Comparison of ENCODE assay signal across 8 cellular contexts in genomic region chr15:98658831-98659699, GRCh38. TPM values are rescaled to one million over a fixed set of nuclear protein-coding genes. Genes with fewer than 3 reads are reported as not detected.
DNase-seq lines count a peak whose midpoint lies in the region; ATAC-seq, FAIRE-seq and TF ChIP-seq lines count a peak whose summit lies in the region.

No MANE protein-coding gene starts in this region.

- H3K27me3 ChIP-seq in CD4-positive, alpha-beta T cell (ENCODE audit: control insufficient read depth, insufficient read depth, low read length), result no peaks in the 10 kb centered on the region
- H3K27me3 ChIP-seq in cardiac muscle cell, result no peaks in the 10 kb centered on the region

- intact Hi-C loops in CD4-positive, alpha-beta T cell (cut with DNase I, micrococcal nuclease), result loop anchor here (1.0 to 10.0 kb wide), 8 partner anchors 8 to 1266 kb away; no protein-coding TSS in a partner anchor
- intact Hi-C loops in activated CD4-positive, alpha-beta memory T cell treated with anti-CD3 and anti-CD28 coated beads for 36 hours (cut with micrococcal nuclease), result loop anchor here (1.0 to 2.0 kb wide), 2 partner anchors 140 to 216 kb away; no protein-coding TSS in a partner anchor
- intact Hi-C loops in sciatic nerve (cut with DNase I), result no loop called here

- peak; percentile 81 for ATAC-seq in CD4-positive, alpha-beta T cell (ENCODE audit: poor library complexity)
- peak; percentile 93 for ATAC-seq in HG02798 (IDR thresholded peaks at IDR 0.05; ENCODE audit: poor library complexity, unreplicated experiment)
- peak; percentile 87 for ATAC-seq in sciatic nerve

- no peak overlapping the region for H3K27ac ChIP-seq in CD4-positive, alpha-beta T cell (ENCODE audit: low read depth, low read length)
- no peak overlapping the region for H3K27ac ChIP-seq in cardiac muscle cell

- H3K4me3 Mint-ChIP-seq in CD4-positive, alpha-beta T cell, result no peak overlapping the region
- no peak overlapping the region for H3K4me3 Mint-ChIP-seq in activated CD4-positive, alpha-beta memory T cell treated with anti-CD3 and anti-CD28 coated beads for 36 hours

- peak in 3 of 10 experiments; percentile 10 to 15 (median 13) for DNase-seq in CD4-positive, alpha-beta T cell
- DNase-seq in GM18507 (ENCODE audit: extremely low spot score, insufficient read length, low read depth) (no peak), NCI-H2029 (lab: John Stamatoyannopoulos, UW) (peak; percentile 10), cardiac muscle cell (ENCODE audit: low read depth in 1 of 2, low spot score in 1 of 2) (peak; percentile 61 to 74), sciatic nerve (ENCODE audit: low spot score) (no peak), DMS153 (lab: John Stamatoyannopoulos, UW) (no peak)
- peak; percentile 27 for DNase-seq in activated CD4-positive, alpha-beta memory T cell treated with anti-CD3 and anti-CD28 coated beads for 36 hours

- POLR2A ChIA-PET in CD4-positive, alpha-beta T cell (lab: Charles Lee), result interaction anchor here (0.9 to 2.4 kb wide), 4 partner anchors 9 to 140 kb away, joined by 4 to 16 read pairs (median 4); partner anchors contain the start of gene IGF1R
- POLR2A ChIA-PET in activated CD4-positive, alpha-beta memory T cell treated with anti-CD3 and anti-CD28 coated beads for 36 hours (lab: Charles Lee), result no interaction called here

- CTCF ChIA-PET in CD4-positive, alpha-beta T cell (lab: Charles Lee), result interaction anchor here (0.7 to 2.0 kb wide), 8 partner anchors 12 to 192 kb away, joined by 3 to 9 read pairs (median 4); no protein-coding TSS in a partner anchor
- CTCF ChIA-PET in activated CD4-positive, alpha-beta memory T cell treated with anti-CD3 and anti-CD28 coated beads for 36 hours (lab: Charles Lee), result interaction anchor here (0.7 to 7.8 kb wide), 26 partner anchors 8 to 417 kb away, joined by 3 to 114 read pairs (median 4); partner anchors contain the start of gene IGF1R

- H3K27ac Mint-ChIP-seq in CD4-positive, alpha-beta T cell, result no peak overlapping the region
- H3K27ac Mint-ChIP-seq in activated CD4-positive, alpha-beta memory T cell treated with anti-CD3 and anti-CD28 coated beads for 36 hours, result no peak overlapping the region

- H3K36me3 ChIP-seq in cardiac muscle cell, result no peaks in the 10 kb centered on the region

- TF ChIP-seq CTCF in CD4-positive, alpha-beta T cell (IDR thresholded peaks at IDR 0.05), result peak; percentile 95
- peak; percentile 89 for TF ChIP-seq CTCF in cardiac muscle cell (IDR thresholded peaks at IDR 0.05; ENCODE audit: low read depth, low read length)

- H3K36me3 Mint-ChIP-seq in CD4-positive, alpha-beta T cell (ENCODE audit: low read depth), result no peaks in the 10 kb centered on the region
- H3K36me3 Mint-ChIP-seq in activated CD4-positive, alpha-beta memory T cell treated with anti-CD3 and anti-CD28 coated beads for 36 hours, result no peaks in the 10 kb centered on the region

- H3K4me1 ChIP-seq in cardiac muscle cell (ENCODE audit: low read depth), result peaks cover 13% of the 10 kb centered on the region

- H3K27me3 Mint-ChIP-seq in CD4-positive, alpha-beta T cell, result no peaks in the 10 kb centered on the region
- peaks cover 8% of the 10 kb centered on the region for H3K27me3 Mint-ChIP-seq in activated CD4-positive, alpha-beta memory T cell treated with anti-CD3 and anti-CD28 coated beads for 36 hours

- no peak overlapping the region for H3K4me3 ChIP-seq in cardiac muscle cell

- peak; percentile 56 for FAIRE-seq in GM18507 (lab: Jason Lieb, UNC)

- no peaks in the 10 kb centered on the region for H3K9me3 Mint-ChIP-seq in CD4-positive, alpha-beta T cell
- H3K9me3 Mint-ChIP-seq in activated CD4-positive, alpha-beta memory T cell treated with anti-CD3 and anti-CD28 coated beads for 36 hours, result no peaks in the 10 kb centered on the region

- H3K9me3 ChIP-seq in CD4-positive, alpha-beta T cell (ENCODE audit: control insufficient read depth, low read length), result no peaks in the 10 kb centered on the region
- no peaks in the 10 kb centered on the region for H3K9me3 ChIP-seq in cardiac muscle cell (ENCODE audit: low read depth)

- peaks cover 56% of the 10 kb centered on the region for H3K4me1 Mint-ChIP-seq in CD4-positive, alpha-beta T cell (ENCODE audit: low read depth)
- H3K4me1 Mint-ChIP-seq in activated CD4-positive, alpha-beta memory T cell treated with anti-CD3 and anti-CD28 coated beads for 36 hours (ENCODE audit: low read depth), result peaks cover 4% of the 10 kb centered on the region

RNA-seq across cellular contexts. Expression of gene IGF1R, which starts 10.7 kb away (rescaled TPM):
- 10 to 100 TPM; 39.2 to 40.3 TPM for total RNA-seq in CD4-positive, alpha-beta T cell
- 10 to 100 TPM; 13.2 to 14.8 TPM for total RNA-seq in activated CD4-positive, alpha-beta memory T cell treated with anti-CD3 and anti-CD28 coated beads for 36 hours
- total RNA-seq in cardiac muscle cell, result 51.6 and 92.4 TPM in 2 replicates
- polyA plus RNA-seq in cardiac muscle cell, result 9.5 and 13.5 TPM in 2 replicates
- 85.9 TPM for total RNA-seq in sciatic nerve

Comparison
In these comparisons a context has a peak if more than half of its experiments do, and no peak if none do; other contexts are left out.
1. DNase-seq: peak in NCI-H2029 (single experiment), activated CD4-positive, alpha-beta memory T cell treated with anti-CD3 and anti-CD28 coated beads for 36 hours (single experiment) and cardiac muscle cell (2 of 2); none in GM18507 (single experiment), sciatic nerve (single experiment) and DMS153 (single experiment).
2. Peak in every context shown above with its lines, with median percentiles within 50 percentile points of each other: ATAC-seq.